In the genomic region with DNA sequence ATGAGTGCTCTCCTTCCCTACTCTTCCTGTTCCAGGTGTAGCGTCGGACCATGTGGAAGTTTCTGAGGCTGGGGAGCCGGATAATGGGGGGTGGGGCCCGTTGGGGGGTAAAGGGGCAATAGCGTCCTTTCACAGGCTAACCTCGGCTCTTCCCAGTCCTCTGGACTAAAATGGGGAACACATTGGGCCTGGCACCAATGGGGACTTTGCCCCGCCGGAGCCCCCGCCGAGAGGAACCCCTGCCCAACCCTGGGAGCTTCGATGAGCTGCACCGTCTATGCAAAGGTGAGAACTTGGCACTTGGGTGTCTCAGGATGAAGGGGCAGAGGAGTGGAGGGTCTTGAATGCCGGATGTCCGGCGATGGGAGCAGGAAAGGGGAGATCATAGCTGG, we compare ENCODE assay signal across 8 cellular contexts. TPM values are rescaled to one million over a fixed set of nuclear protein-coding genes. Genes with fewer than 3 reads are reported as not detected.
DNase-seq lines count a peak whose midpoint lies in the region; ATAC-seq and TF ChIP-seq lines count a peak whose summit lies in the region.

No MANE protein-coding gene starts in this region.

- no peak for TF ChIP-seq CTCF in kidney epithelial cell (IDR thresholded peaks at IDR 0.05; ENCODE audit: insufficient read depth, low read length, poor library complexity, severe bottlenecking)

- H3K4me3 ChIP-seq in adipocyte (ENCODE audit: low read length) (peak overlapping the region; percentile 93), kidney epithelial cell (ENCODE audit: low read depth, low read length) (peak overlapping the region; percentile 90), thymus (ENCODE audit: low read length) (peak overlapping the region; percentile 68)

- peak overlapping the region; percentile 1 for H3K27ac ChIP-seq in thymus (ENCODE audit: low read depth)

- peaks cover 7% of the 10 kb centered on the region for H3K36me3 Mint-ChIP-seq in activated T-cell treated with anti-CD3 and anti-CD28 coated beads, Interleukin-2, amount 50 U/mL, for 4 hours (ENCODE audit: insufficient read depth)

- H3K36me3 ChIP-seq in adipocyte (ENCODE audit: control insufficient read depth, insufficient read depth, low read length, severe bottlenecking) (peaks cover 26% of the 10 kb centered on the region), kidney epithelial cell (ENCODE audit: control insufficient read depth, insufficient read depth, low read length) (no peaks in the 10 kb centered on the region), thymus (ENCODE audit: control insufficient read depth, insufficient read depth) (peaks cover 23% of the 10 kb centered on the region)

- ATAC-seq in activated T-cell treated with anti-CD3 and anti-CD28 coated beads, Interleukin-2, amount 50 U/mL, for 4 hours = no peak
- no peak for ATAC-seq in GM21619 (IDR thresholded peaks at IDR 0.05; ENCODE audit: unreplicated experiment)

- peak overlapping the region; percentile 100 for H3K4me3 Mint-ChIP-seq in activated T-cell treated with anti-CD3 and anti-CD28 coated beads, Interleukin-2, amount 50 U/mL, for 4 hours

- H3K9me3 ChIP-seq in adipocyte (ENCODE audit: control insufficient read depth, low read length) (no peaks in the 10 kb centered on the region), thymus (ENCODE audit: control insufficient read depth) (no peaks in the 10 kb centered on the region)

- no peak for DNase-seq in activated T-cell treated with anti-CD3 and anti-CD28 coated beads, Interleukin-2, amount 50 U/mL, for 4 hours
- DNase-seq in activated T-cell treated with anti-CD3 and anti-CD28 coated beads for 4 hours (no peak), adipocyte (ENCODE audit: low read depth) (peak; percentile 12), kidney epithelial cell (ENCODE audit: low read depth) (no peak), NK-92 (lab: John Stamatoyannopoulos, UW; ENCODE audit: unreplicated experiment) (no peak), NCI-H1092 treated with DMSO at 0.1 percent for 48 hours (lab: John Stamatoyannopoulos, UW) (no peak)

- H3K9ac ChIP-seq in adipocyte (ENCODE audit: low read length) = peak overlapping the region; percentile 90

- no peaks in the 10 kb centered on the region for H3K9me3 Mint-ChIP-seq in activated T-cell treated with anti-CD3 and anti-CD28 coated beads, Interleukin-2, amount 50 U/mL, for 4 hours

- 10% methylated on average over 15 of the region's 15 CpGs for WGBS in thymus

- peaks cover 21% of the 10 kb centered on the region for H3K4me1 ChIP-seq in adipocyte (ENCODE audit: control insufficient read depth, insufficient read depth, low read length)
- peaks cover 8% of the 10 kb centered on the region for H3K4me1 ChIP-seq in thymus (ENCODE audit: control insufficient read depth, insufficient read depth, low read length)

- H3K4me1 Mint-ChIP-seq in activated T-cell treated with anti-CD3 and anti-CD28 coated beads, Interleukin-2, amount 50 U/mL, for 4 hours (ENCODE audit: low read depth) = peaks cover 33% of the 10 kb centered on the region

- H3K27me3 Mint-ChIP-seq in activated T-cell treated with anti-CD3 and anti-CD28 coated beads, Interleukin-2, amount 50 U/mL, for 4 hours (ENCODE audit: low read depth) = peaks cover 1% of the 10 kb centered on the region

- H3K27me3 ChIP-seq in adipocyte (replicated peaks; ENCODE audit: control insufficient read depth, insufficient read depth, low read length) = no peaks in the 10 kb centered on the region
- H3K27me3 ChIP-seq in kidney epithelial cell (ENCODE audit: control insufficient read depth, insufficient read depth, low read length) = no peaks in the 10 kb centered on the region
- no peaks in the 10 kb centered on the region for H3K27me3 ChIP-seq in thymus (ENCODE audit: control insufficient read depth, insufficient read depth)

RNA-seq across cellular contexts. Expression of gene TOMM40L, which starts 0.5 kb away (rescaled TPM):
- 10 to 100 TPM; 23.8 to 29.8 (median 25.5) TPM for total RNA-seq in activated T-cell treated with anti-CD3 and anti-CD28 coated beads, Interleukin-2, amount 50 U/mL, for 4 hours
- total RNA-seq in kidney epithelial cell = 6.2 and 8.0 TPM in 2 replicates
- 9.1 TPM for polyA plus RNA-seq in thymus

RNA-seq across cellular contexts. Expression of gene APOA2, which starts 2.9 kb away (rescaled TPM):
- 1 to 10 TPM; 1.1 to 2.0 (median 2.0) TPM for total RNA-seq in activated T-cell treated with anti-CD3 and anti-CD28 coated beads, Interleukin-2, amount 50 U/mL, for 4 hours
- not detected in 2 replicates for total RNA-seq in kidney epithelial cell
- polyA plus RNA-seq in thymus = 4.9 TPM

RNA-seq across cellular contexts. Expression of gene FCER1G, which starts 11.2 kb away (rescaled TPM):
- 1 to 10 TPM in 1 of 3 donors, under 1 TPM in 1, not detected in 1; 0.83 to 1.4 TPM for total RNA-seq in activated T-cell treated with anti-CD3 and anti-CD28 coated beads, Interleukin-2, amount 50 U/mL, for 4 hours
- total RNA-seq in kidney epithelial cell = not detected in 2 replicates
- polyA plus RNA-seq in thymus = 262 TPM

RNA-seq across cellular contexts. Expression of gene NR1I3, which starts 11.7 kb away (rescaled TPM):
- total RNA-seq in activated T-cell treated with anti-CD3 and anti-CD28 coated beads, Interleukin-2, amount 50 U/mL, for 4 hours = under 1 TPM in 1 of 3 donors, not detected in 2; 0.46 TPM
- not detected in 2 replicates for total RNA-seq in kidney epithelial cell
- 0.14 TPM for polyA plus RNA-seq in thymus

RNA-seq across cellular contexts. Expression of gene NDUFS2, which starts 24.1 kb away (rescaled TPM):
- total RNA-seq in activated T-cell treated with anti-CD3 and anti-CD28 coated beads, Interleukin-2, amount 50 U/mL, for 4 hours = 10 to 100 TPM; 70.7 to 80.5 (median 73.2) TPM
- 92.4 and 96.9 TPM in 2 replicates for total RNA-seq in kidney epithelial cell
- polyA plus RNA-seq in thymus = 39.9 TPM
